4 cellular contexts compared by ENCODE assay signal in genomic region chr21:10017757-10018156, GRCh38.
DNase-seq lines count a peak whose midpoint lies in the region; ATAC-seq, FAIRE-seq and TF ChIP-seq lines count a peak whose summit lies in the region.
"Not testable (repeated sequence)": the region's sequence is repeated elsewhere in the genome, so short reads cannot be mapped to it uniquely, and the experiment has no call there.

No MANE protein-coding gene starts in this region.

- not testable (repeated sequence) for H3K27ac ChIP-seq in kidney (ENCODE audit: low read depth in 2 of 2, low read length in 2 of 2)

- not testable (repeated sequence) for TF ChIP-seq CTCF in CD14-positive monocyte (IDR thresholded peaks at IDR 0.05); kidney (IDR thresholded peaks at IDR 0.05; ENCODE audit: borderline replicate concordance, extremely low read depth, insufficient read depth)

- not testable (repeated sequence) for H3K27me3 Mint-ChIP-seq in CD14-positive monocyte (ENCODE audit: low read depth in 3 of 3)

- not testable (repeated sequence) for H3K4me3 Mint-ChIP-seq in CD14-positive monocyte

- intact Hi-C loops in CD14-positive monocyte (cut with micrococcal nuclease); Right ventricle myocardium inferior (cut with DNase I); kidney (cut with DNase I); posterior vena cava (cut with DNase I): not testable (repeated sequence)

- DNase-seq in CD14-positive monocyte (ENCODE audit: low spot score), result peak; percentile 42
- peak; percentile 46 for DNase-seq in Right ventricle myocardium inferior (ENCODE audit: missing footprints)
- DNase-seq in kidney, result peak; percentile 40
- DNase-seq in posterior vena cava (ENCODE audit: low spot score), result peak; percentile 73

- H3K4me1 ChIP-seq in kidney (ENCODE audit: control insufficient read depth in 1 of 2, insufficient read depth in 1 of 2, low read depth in 1 of 2, low read length in 2 of 2), result not testable (repeated sequence)

- not testable (repeated sequence) for FAIRE-seq in kidney (lab: Jason Lieb, UNC)

- H3K36me3 Mint-ChIP-seq in CD14-positive monocyte, result not testable (repeated sequence)

- not testable (repeated sequence) for H3K36me3 ChIP-seq in kidney (ENCODE audit: control insufficient read depth in 1 of 2, insufficient read depth in 2 of 2, low read length in 2 of 2)

- not testable (repeated sequence) for ATAC-seq in Right ventricle myocardium inferior

- not testable (repeated sequence) for H3K9me3 Mint-ChIP-seq in CD14-positive monocyte

- H3K4me1 Mint-ChIP-seq in CD14-positive monocyte, result not testable (repeated sequence)

- H3K27ac Mint-ChIP-seq in CD14-positive monocyte, result not testable (repeated sequence)

- not testable (repeated sequence) for H3K9ac ChIP-seq in kidney (ENCODE audit: low read length in 2 of 2)

- not testable (repeated sequence) for H3K9me3 ChIP-seq in kidney (ENCODE audit: control insufficient read depth in 1 of 2, low read length in 2 of 2)

- H3K4me3 ChIP-seq in kidney (ENCODE audit: low read length in 2 of 2), result not testable (repeated sequence)
